ENCODE assay signal across 16 cellular contexts in the genomic region with DNA sequence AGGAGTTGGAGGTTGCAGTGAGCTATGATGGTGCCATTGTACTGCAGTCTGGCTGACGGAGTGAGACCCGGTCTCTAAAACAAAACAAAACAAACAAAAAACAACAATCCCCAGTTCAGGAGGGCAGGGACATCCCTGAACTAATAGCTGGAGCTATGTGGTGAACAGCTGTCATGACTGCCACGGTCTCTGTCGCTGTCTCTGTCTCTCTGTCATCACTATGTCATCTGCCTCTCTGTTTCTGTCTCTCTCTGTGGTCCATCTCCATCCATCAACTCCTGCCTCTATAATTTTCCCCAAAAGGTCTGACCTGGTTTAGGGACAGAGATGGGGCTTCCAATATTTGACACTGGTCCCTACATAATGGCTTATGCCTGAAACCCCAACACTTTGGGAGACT. TPM values are rescaled to one million over a fixed set of nuclear protein-coding genes. Genes with fewer than 3 reads are reported as not detected.
DNase-seq lines count a peak whose midpoint lies in the region; TF ChIP-seq lines count a peak whose summit lies in the region.
"Had no signal": no experiment of that assay in that cellular context is flagged by ENCODE, and none has a peak within 500 bp of the region (broad histone marks: within the 10 kb centered on the region; RNA-seq: fewer than 3 reads in every experiment).

No MANE protein-coding gene starts in this region.

- no TSS peak for BruUV-seq in MCF 10A (replicated peaks; lab: Mats Ljungman, UMichigan)

- no peak overlapping the region for H2AK5ac ChIP-seq in neuronal stem cell (ENCODE audit: low read depth, low read length)

- H3K27ac ChIP-seq in breast epithelium (peak overlapping the region; percentile 30 to 62), neuronal stem cell (replicated peaks; ENCODE audit: low read length) (no peak overlapping the region)

- no peak overlapping the region for H3K14ac ChIP-seq in neuronal stem cell (ENCODE audit: low read length)

- H3K79me1 ChIP-seq in neuronal stem cell (ENCODE audit: low read depth, low read length), result peaks cover 11% of the 10 kb centered on the region

- peaks cover 39% of the 10 kb centered on the region for H3K4me1 Mint-ChIP-seq in activated CD4-positive, alpha-beta T cell treated with anti-CD3 and anti-CD28 coated beads, Interleukin-2, amount 10 ng/mL, durations not matched to agents 24 days and 14 days
- H3K4me1 Mint-ChIP-seq in MCF 10A (ENCODE audit: insufficient read depth, unreplicated experiment), result peaks cover 33% of the 10 kb centered on the region
- H3K4me1 Mint-ChIP-seq in chondrocyte (ENCODE audit: low read depth), result peaks cover 36% of the 10 kb centered on the region
- H3K4me1 Mint-ChIP-seq in type B pancreatic cell (ENCODE audit: unreplicated experiment), result peaks cover 20% of the 10 kb centered on the region

- H3K4me3 Mint-ChIP-seq in activated CD4-positive, alpha-beta T cell treated with anti-CD3 and anti-CD28 coated beads, Interleukin-2, amount 10 ng/mL, durations not matched to agents 24 days and 14 days, result no peak overlapping the region
- H3K4me3 Mint-ChIP-seq in MCF 10A (ENCODE audit: unreplicated experiment) (no peak overlapping the region), chondrocyte (ENCODE audit: unreplicated experiment) (no peak overlapping the region), type B pancreatic cell (peak overlapping the region; percentile 36)
- H3K4me3 Mint-ChIP-seq: CD14-positive monocyte had no signal

- intact Hi-C loops in activated CD4-positive, alpha-beta T cell treated with anti-CD3 and anti-CD28 coated beads, Interleukin-2, amount 10 ng/mL, durations not matched to agents 24 days and 14 days (cut with micrococcal nuclease), result no loop called here
- intact Hi-C loops in breast epithelium (cut with DNase I; ENCODE audit: low total_unique reads), result no loop called here
- intact Hi-C loops in MCF 10A (cut with micrococcal nuclease), result no loop called here

- no peak for DNase-seq in activated CD4-positive, alpha-beta T cell treated with anti-CD3 and anti-CD28 coated beads, Interleukin-2, amount 10 ng/mL, durations not matched to agents 24 days and 14 days
- DNase-seq in activated CD4-positive, alpha-beta T cell treated with anti-CD3 and anti-CD28 coated beads, Interleukin-2, amount 50 U/mL, for 4 hours, result no peak
- DNase-seq in breast epithelium (ENCODE audit: low spot score in 2 of 2) (no peak), MCF 10A (ENCODE audit: unreplicated experiment) (no peak), chondrocyte (ENCODE audit: low spot score) (no peak), type B pancreatic cell (ENCODE audit: extremely low spot score, unreplicated experiment) (no peak), neuronal stem cell (ENCODE audit: low spot score) (no peak)
- no peak for DNase-seq in activated CD8-positive, alpha-beta memory T cell treated with anti-CD3 and anti-CD28 coated beads, Interleukin-2, amount 50 U/mL, for 48 hours
- DNase-seq: 8988T, DND-41, Kasumi-1, MM.1S, NCI-H1092, NCI-H510A, NCI-H774 had no signal

- no peak overlapping the region for H3K4ac ChIP-seq in neuronal stem cell (ENCODE audit: low read length)

- no peak overlapping the region for H3K23ac ChIP-seq in neuronal stem cell (ENCODE audit: low read depth, low read length, poor library complexity)

- H3K27ac Mint-ChIP-seq in activated CD4-positive, alpha-beta T cell treated with anti-CD3 and anti-CD28 coated beads, Interleukin-2, amount 10 ng/mL, durations not matched to agents 24 days and 14 days, result peak overlapping the region; percentile 71
- H3K27ac Mint-ChIP-seq in MCF 10A (ENCODE audit: low read depth, unreplicated experiment), result no peak overlapping the region
- peak overlapping the region; percentile 30 for H3K27ac Mint-ChIP-seq in chondrocyte (ENCODE audit: unreplicated experiment)
- H3K27ac Mint-ChIP-seq in type B pancreatic cell, result peak overlapping the region; percentile 62

- no peak overlapping the region for H2BK120ac ChIP-seq in neuronal stem cell (ENCODE audit: low read depth, low read length)

- TF ChIP-seq CTCF in breast epithelium (IDR thresholded peaks at IDR 0.05) (no peak), MCF 10A (IDR thresholded peaks at IDR 0.05; ENCODE audit: unreplicated experiment) (no peak), chondrocyte (IDR thresholded peaks at IDR 0.05) (no peak), type B pancreatic cell (conservative IDR thresholded peaks at IDR 0.05) (no peak)

- no peak overlapping the region for H3K18ac ChIP-seq in neuronal stem cell (ENCODE audit: low read length)

- H3K9me3 ChIP-seq in breast epithelium (no peaks in the 10 kb centered on the region), neuronal stem cell (replicated peaks in 1 of 2; ENCODE audit: control insufficient read depth in 2 of 2, insufficient read depth in 1 of 2, low read depth in 1 of 2, low read length in 2 of 2) (peaks cover 0 to 4% of the 10 kb centered on the region in 2 donors)

- H3K36me3 Mint-ChIP-seq in activated CD4-positive, alpha-beta T cell treated with anti-CD3 and anti-CD28 coated beads, Interleukin-2, amount 10 ng/mL, durations not matched to agents 24 days and 14 days (ENCODE audit: low read depth), result peaks cover 61% of the 10 kb centered on the region
- peaks cover 94% of the 10 kb centered on the region for H3K36me3 Mint-ChIP-seq in MCF 10A (ENCODE audit: insufficient read depth, unreplicated experiment)
- peaks cover 29% of the 10 kb centered on the region for H3K36me3 Mint-ChIP-seq in chondrocyte (ENCODE audit: low read depth)
- peaks cover 36% of the 10 kb centered on the region for H3K36me3 Mint-ChIP-seq in type B pancreatic cell

- H2BK15ac ChIP-seq in neuronal stem cell (ENCODE audit: low read length), result no peak overlapping the region

- no peak overlapping the region for H2AFZ ChIP-seq in neuronal stem cell (ENCODE audit: low read length)

- H3K27me3 ChIP-seq in breast epithelium (no peaks in the 10 kb centered on the region), neuronal stem cell (ENCODE audit: control insufficient read depth in 3 of 3, insufficient read depth in 3 of 3, low read depth in 1 of 3, low read length in 3 of 3) (no peaks in the 10 kb centered on the region)

- H3K27me3 Mint-ChIP-seq in activated CD4-positive, alpha-beta T cell treated with anti-CD3 and anti-CD28 coated beads, Interleukin-2, amount 10 ng/mL, durations not matched to agents 24 days and 14 days, result no peaks in the 10 kb centered on the region
- H3K27me3 Mint-ChIP-seq in MCF 10A (ENCODE audit: insufficient read depth, unreplicated experiment), result no peaks in the 10 kb centered on the region
- H3K27me3 Mint-ChIP-seq in chondrocyte (ENCODE audit: low read depth), result no peaks in the 10 kb centered on the region
- H3K27me3 Mint-ChIP-seq in type B pancreatic cell, result no peaks in the 10 kb centered on the region

- H3K9ac ChIP-seq in neuronal stem cell (ENCODE audit: low read depth, low read length, poor library complexity), result no peak overlapping the region

- POLR2A ChIA-PET in MCF 10A (lab: Yijun Ruan, JAX), result interaction anchor here (0.8 to 5.3 kb wide), 4 partner anchors 8 to 53 kb away, joined by 3 to 76 read pairs (median 6); a partner anchor contains a TSS

- H3K36me3 ChIP-seq in breast epithelium (peaks cover 4% of the 10 kb centered on the region), neuronal stem cell (replicated peaks in 1 of 2; ENCODE audit: control insufficient read depth in 2 of 2, insufficient read depth in 2 of 2, low read length in 2 of 2) (peaks cover 22 to 73% of the 10 kb centered on the region in 2 donors)

- TF ChIP-seq POLR2A in breast epithelium (IDR thresholded peaks at IDR 0.05), result no peak

- H3K4me3 ChIP-seq in breast epithelium, result peak overlapping the region in 1 of 3 donors; percentile 1
- no peak overlapping the region for H3K4me3 ChIP-seq in neuronal stem cell (ENCODE audit: low read length in 2 of 2)

- no peak overlapping the region for H4K8ac ChIP-seq in neuronal stem cell (ENCODE audit: low read depth, low read length)

- no peaks in the 10 kb centered on the region for H3K9me3 Mint-ChIP-seq in activated CD4-positive, alpha-beta T cell treated with anti-CD3 and anti-CD28 coated beads, Interleukin-2, amount 10 ng/mL, durations not matched to agents 24 days and 14 days
- H3K9me3 Mint-ChIP-seq in MCF 10A (ENCODE audit: unreplicated experiment), result no peaks in the 10 kb centered on the region
- no peaks in the 10 kb centered on the region for H3K9me3 Mint-ChIP-seq in chondrocyte (ENCODE audit: low read depth)
- no peaks in the 10 kb centered on the region for H3K9me3 Mint-ChIP-seq in type B pancreatic cell

- H4K91ac ChIP-seq in neuronal stem cell (ENCODE audit: low read depth, low read length, poor library complexity), result no peak overlapping the region

- no peak overlapping the region for H2BK5ac ChIP-seq in neuronal stem cell (ENCODE audit: low read length)

- WGBS in neuronal stem cell (ENCODE audit: extremely low coverage in 2 of 2, insufficient read length in 2 of 2, insufficient replicate concordance in 1 of 2), 2 donors, result no CpG with 5 or more reads among the region's 4 CpGs

- H3K4me2 ChIP-seq in neuronal stem cell (ENCODE audit: insufficient read depth, low read length, poor library complexity, severe bottlenecking), result no peak overlapping the region

- no peak overlapping the region for H2BK12ac ChIP-seq in neuronal stem cell (ENCODE audit: low read length)

- CTCF ChIA-PET in MCF 10A (lab: Yijun Ruan, JAX), result interaction anchor here (0.8 kb wide), 1 partner anchor 66 kb away, joined by 3 read pairs; no protein-coding TSS in a partner anchor

- H3K4me1 ChIP-seq in breast epithelium (peaks cover 0 to 15% of the 10 kb centered on the region in 2 donors), neuronal stem cell (ENCODE audit: control insufficient read depth in 2 of 2, insufficient read depth in 1 of 2, low read depth in 1 of 2, low read length in 2 of 2) (peaks cover 4 to 5% of the 10 kb centered on the region in 2 donors)

RNA-seq across cellular contexts. Expression of a gene that starts 7.4 kb away (rescaled TPM):
- total RNA-seq in activated CD4-positive, alpha-beta T cell treated with anti-CD3 and anti-CD28 coated beads, Interleukin-2, amount 10 ng/mL, durations not matched to agents 24 days and 14 days, result 7.7 and 8.6 TPM in 2 replicates
- total RNA-seq in breast epithelium, result 10 to 100 TPM; 41.8 to 71.6 (median 55.1) TPM
- 27.1 and 33.2 TPM in 2 replicates for total RNA-seq in MCF 10A (2022)
- 12.2 to 16.5 TPM (median 16.4 TPM) in 3 replicates for total RNA-seq in chondrocyte
- total RNA-seq in type B pancreatic cell (ENCODE audit: low replicate concordance), result 22.4 and 46.1 TPM in 2 replicates
- polyA plus RNA-seq in neuronal stem cell (2013, experiment 1 of 2), result 4.7 TPM
- 4.7 TPM for polyA plus RNA-seq in neuronal stem cell (2013, experiment 2 of 2)

RNA-seq across cellular contexts. Expression of a gene that starts 7.6 kb away (rescaled TPM):
- total RNA-seq in activated CD4-positive, alpha-beta T cell treated with anti-CD3 and anti-CD28 coated beads, Interleukin-2, amount 10 ng/mL, durations not matched to agents 24 days and 14 days, result 32.5 and 33.4 TPM in 2 replicates
- 10 to 100 TPM; 28.2 to 50.8 (median 45.7) TPM for total RNA-seq in breast epithelium
- total RNA-seq in MCF 10A (2022), result 41.7 and 46.7 TPM in 2 replicates
- 26.8 to 36.8 TPM (median 29.7 TPM) in 3 replicates for total RNA-seq in chondrocyte
- total RNA-seq in type B pancreatic cell (ENCODE audit: low replicate concordance), result 39.9 and 48.4 TPM in 2 replicates
- polyA plus RNA-seq in neuronal stem cell (2013, experiment 1 of 2), result 29.0 TPM
- 28.4 TPM for polyA plus RNA-seq in neuronal stem cell (2013, experiment 2 of 2)

RNA-seq across cellular contexts. Expression of a gene that starts 26.0 kb away (rescaled TPM):
- 8.6 and 9.4 TPM in 2 replicates for total RNA-seq in activated CD4-positive, alpha-beta T cell treated with anti-CD3 and anti-CD28 coated beads, Interleukin-2, amount 10 ng/mL, durations not matched to agents 24 days and 14 days
- total RNA-seq in breast epithelium (1 to 10 TPM; 2.6 to 3.2 (median 2.9) TPM), MCF 10A (2022) (19.3 and 21.2 TPM in 2 replicates), chondrocyte (7.4 to 11.3 TPM (median 10.4 TPM) in 3 replicates), type B pancreatic cell (ENCODE audit: low replicate concordance) (9.6 and 16.0 TPM in 2 replicates)
- polyA plus RNA-seq in neuronal stem cell (2013, experiment 1 of 2), result 12.8 TPM
- polyA plus RNA-seq in neuronal stem cell (2013, experiment 2 of 2), result 13.2 TPM

RNA-seq across cellular contexts. Expression of a gene that starts 26.7 kb away (rescaled TPM):
- total RNA-seq in activated CD4-positive, alpha-beta T cell treated with anti-CD3 and anti-CD28 coated beads, Interleukin-2, amount 10 ng/mL, durations not matched to agents 24 days and 14 days, result 268 and 273 TPM in 2 replicates
- total RNA-seq in breast epithelium (10 to 100 TPM; 41.6 to 52.8 (median 52.1) TPM), MCF 10A (2022) (108 and 160 TPM in 2 replicates), chondrocyte (34.9 to 64.6 TPM (median 37.0 TPM) in 3 replicates), type B pancreatic cell (ENCODE audit: low replicate concordance) (79.6 and 130 TPM in 2 replicates)
- polyA plus RNA-seq in neuronal stem cell (2013, experiment 1 of 2), result 346 TPM
- 347 TPM for polyA plus RNA-seq in neuronal stem cell (2013, experiment 2 of 2)

RNA-seq across cellular contexts. Expression of a gene that starts 33.9 kb away (rescaled TPM):
- total RNA-seq in activated CD4-positive, alpha-beta T cell treated with anti-CD3 and anti-CD28 coated beads, Interleukin-2, amount 10 ng/mL, durations not matched to agents 24 days and 14 days, result 18.9 and 24.2 TPM in 2 replicates
- 10 to 100 TPM; 24.6 to 34.7 (median 30.9) TPM for total RNA-seq in breast epithelium
- 18.4 and 21.1 TPM in 2 replicates for total RNA-seq in MCF 10A (2022)
- total RNA-seq in chondrocyte, result 104 to 121 TPM (median 117 TPM) in 3 replicates
- total RNA-seq in type B pancreatic cell (ENCODE audit: low replicate concordance), result 16.2 and 28.9 TPM in 2 replicates
- polyA plus RNA-seq in neuronal stem cell (2013, experiment 1 of 2), result 17.1 TPM
- polyA plus RNA-seq in neuronal stem cell (2013, experiment 2 of 2), result 16.9 TPM
